In the genomic region with DNA sequence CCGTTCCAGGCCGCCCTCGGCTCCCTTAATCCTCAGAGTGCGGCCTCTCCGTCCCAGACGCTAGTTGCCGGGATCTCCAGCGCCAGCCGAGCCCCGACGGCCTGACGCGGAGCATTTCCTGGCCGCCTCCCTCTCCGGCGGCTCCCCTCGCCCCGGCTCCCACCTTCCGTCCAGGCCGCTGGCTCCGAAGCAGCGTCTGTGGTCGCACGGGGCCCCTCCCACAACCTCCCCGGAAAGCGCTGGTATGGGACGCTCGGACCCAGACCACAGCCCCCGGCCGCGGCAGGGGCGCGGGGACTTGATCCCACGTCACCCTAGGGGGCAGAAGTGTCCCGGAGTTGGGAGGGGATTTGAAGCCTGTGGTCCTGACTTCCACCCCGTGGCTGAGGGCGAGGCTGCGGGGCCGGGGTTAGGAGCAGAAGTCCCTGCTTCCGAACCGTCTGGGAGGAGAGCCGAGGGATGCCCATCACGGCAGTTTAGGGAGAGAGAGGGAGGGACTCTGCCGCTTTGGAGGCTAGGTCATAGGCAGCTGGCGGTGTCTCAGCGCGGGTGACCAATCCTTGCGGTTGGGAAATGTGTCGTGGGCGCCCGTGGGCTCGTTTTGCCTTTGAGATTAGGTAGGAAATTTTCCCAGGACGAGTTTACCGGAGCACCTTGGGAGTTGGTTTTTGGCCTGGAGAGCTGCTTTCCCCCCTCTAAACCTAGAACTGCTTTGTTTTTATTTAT, we compare ENCODE assay signal across 8 cellular contexts. TPM values are rescaled to one million over a fixed set of nuclear protein-coding genes. Genes with fewer than 3 reads are reported as not detected.
DNase-seq lines count a peak whose midpoint lies in the region; ATAC-seq, FAIRE-seq and TF ChIP-seq lines count a peak whose summit lies in the region.
"Not testable (repeated sequence)": the region's sequence is repeated elsewhere in the genome, so short reads cannot be mapped to it uniquely, and the experiment has no call there.

No MANE protein-coding gene starts in this region.

- peak overlapping the region; percentile 96 for H3K27ac Mint-ChIP-seq in Caco-2 (ENCODE audit: unreplicated experiment)
- peak overlapping the region; percentile 64 for H3K27ac Mint-ChIP-seq in activated T-helper 1 cell treated with anti-CD3 and anti-CD28 coated beads, Interleukin-12 subunit alpha, Interleukin-12 subunit beta, Interleukin-2, Interleukin-4 antibody, amounts not matched to agents 30 ng/mL and 10 ng/mL and 1 ng/mL, durations not matched to agents 14 hours and 24 hours and 36 hours

- not testable (repeated sequence) for H3K27me3 ChIP-seq in Caco-2 (replicated peaks; ENCODE audit: control insufficient read depth, insufficient read depth, low read length); fibroblast of lung (ENCODE audit: control insufficient read depth, insufficient read depth, low read length); mucosa of rectum (ENCODE audit: control insufficient read depth in 2 of 2, insufficient read depth in 2 of 2, low read length in 2 of 2)

- CTCF ChIA-PET in Caco-2 (lab: Charles Lee) = not testable (repeated sequence)

- peak overlapping the region; percentile 98 for H3K27ac ChIP-seq in fibroblast of lung (ENCODE audit: insufficient read depth, low read length)
- peak overlapping the region; percentile 98 to 99 for H3K27ac ChIP-seq in mucosa of rectum (ENCODE audit: low read depth in 2 of 2, low read length in 2 of 2)

- not testable (repeated sequence) for H3K36me3 ChIP-seq in Caco-2 (ENCODE audit: control insufficient read depth, insufficient read depth, low read length); fibroblast of lung (ENCODE audit: control insufficient read depth, insufficient read depth, low read length); mucosa of rectum (ENCODE audit: control insufficient read depth in 2 of 2, insufficient read depth in 2 of 2, low read length in 2 of 2)

- H3K9ac ChIP-seq in fibroblast of lung (ENCODE audit: insufficient read depth, low read length) (peak overlapping the region; percentile 99), mucosa of rectum (ENCODE audit: low read depth in 1 of 2, low read length in 2 of 2) (peak overlapping the region; percentile 92)

- not testable (repeated sequence) for H3K4me1 ChIP-seq in Caco-2; fibroblast of lung (ENCODE audit: control insufficient read depth, extremely low read depth, insufficient read depth, low read length); mucosa of rectum (ENCODE audit: control insufficient read depth in 2 of 2, insufficient read depth in 2 of 2, low read length in 2 of 2)

- peaks cover 11% of the 10 kb centered on the region for H3K9me3 Mint-ChIP-seq in Caco-2 (ENCODE audit: unreplicated experiment)
- H3K9me3 Mint-ChIP-seq in activated T-helper 1 cell treated with anti-CD3 and anti-CD28 coated beads, Interleukin-12 subunit alpha, Interleukin-12 subunit beta, Interleukin-2, Interleukin-4 antibody, amounts not matched to agents 30 ng/mL and 10 ng/mL and 1 ng/mL, durations not matched to agents 14 hours and 24 hours and 36 hours = not testable (repeated sequence)

- intact Hi-C loops in Caco-2 (cut with micrococcal nuclease; ENCODE audit: unreplicated experiment) = loop anchor here (5.0 kb wide), 1 partner anchor 184 kb away; no protein-coding TSS in a partner anchor
- intact Hi-C loops in activated T-helper 1 cell treated with anti-CD3 and anti-CD28 coated beads, Interleukin-12 subunit alpha, Interleukin-12 subunit beta, Interleukin-2, Interleukin-4 antibody, amounts not matched to agents 30 ng/mL and 10 ng/mL and 1 ng/mL, durations not matched to agents 14 hours and 24 hours and 36 hours (cut with micrococcal nuclease) = loop anchor here (1.0 to 5.0 kb wide), 10 partner anchors 18 to 759 kb away; partner anchors contain the start of genes GUSB, KCTD7 and SBDS

- FAIRE-seq in RCC 7860 (lab: Jason Lieb, UNC) = not testable (repeated sequence)

- H3K79me2 ChIP-seq in fibroblast of lung (ENCODE audit: control insufficient read depth, insufficient read depth, low read length) = peaks cover 55% of the 10 kb centered on the region

- peak overlapping the region; percentile 39 for H2AFZ ChIP-seq in fibroblast of lung (ENCODE audit: low read length)

- not testable (repeated sequence) for H3K9me3 ChIP-seq in Caco-2; fibroblast of lung (ENCODE audit: control insufficient read depth, insufficient read depth, low read depth, low read length); mucosa of rectum (ENCODE audit: control insufficient read depth in 2 of 2, low read length in 2 of 2)

- H4K20me1 ChIP-seq in fibroblast of lung (ENCODE audit: control insufficient read depth, extremely low read depth, insufficient read depth, low read length) = not testable (repeated sequence)

- H3K36me3 Mint-ChIP-seq in Caco-2 (ENCODE audit: insufficient read depth, unreplicated experiment) = peaks cover 43% of the 10 kb centered on the region
- H3K36me3 Mint-ChIP-seq in activated T-helper 1 cell treated with anti-CD3 and anti-CD28 coated beads, Interleukin-12 subunit alpha, Interleukin-12 subunit beta, Interleukin-2, Interleukin-4 antibody, amounts not matched to agents 30 ng/mL and 10 ng/mL and 1 ng/mL, durations not matched to agents 14 hours and 24 hours and 36 hours (ENCODE audit: low read depth) = not testable (repeated sequence)

- BruUV-seq in Caco-2 (replicated peaks; lab: Mats Ljungman, UMichigan) = TSS peak; percentile 52

- ATAC-seq in GM21390 (IDR thresholded peaks at IDR 0.05; ENCODE audit: unreplicated experiment) = peak; percentile 38
- peak; percentile 26 for ATAC-seq in HG03521 (IDR thresholded peaks at IDR 0.05; ENCODE audit: unreplicated experiment)

- POLR2A ChIA-PET in Caco-2 (lab: Charles Lee) = interaction anchor here (0.9 to 1.6 kb wide), 4 partner anchors 39 to 254 kb away, joined by 4 to 8 read pairs (median 6); partner anchors contain the start of gene SBDS

- H3K4me2 ChIP-seq in fibroblast of lung (ENCODE audit: extremely low read depth, insufficient read depth, low read length) = peak overlapping the region; percentile 68

- TF ChIP-seq CTCF in Caco-2 (IDR thresholded peaks at IDR 0.05; ENCODE audit: insufficient read depth in 1 of 2, low read depth in 1 of 2, low read length in 1 of 2, severe bottlenecking in 1 of 2, unreplicated experiment in 1 of 2) = peak in 1 of 2 experiments; percentile 6
- TF ChIP-seq CTCF in fibroblast of lung (conservative IDR thresholded peaks at IDR 0.05 in 1 of 2, IDR thresholded peaks at IDR 0.05 in 1 of 2; ENCODE audit: low read depth in 1 of 2, low read length in 2 of 2) = not testable (repeated sequence)

- H3K4me3 ChIP-seq in Caco-2 (ENCODE audit: low read depth, low read length) = peak overlapping the region; percentile 100
- peak overlapping the region; percentile 77 to 96 (median 86) for H3K4me3 ChIP-seq in fibroblast of lung (replicated peaks in 1 of 4; ENCODE audit: control extremely low read depth in 1 of 4, insufficient read depth in 1 of 4, low read depth in 3 of 4, low read length in 4 of 4)
- peak overlapping the region; percentile 88 to 89 for H3K4me3 ChIP-seq in mucosa of rectum (ENCODE audit: low read length in 2 of 2)

- peak; percentile 58 to 67 for DNase-seq in Caco-2
- DNase-seq in RCC 7860 (ENCODE audit: low spot score) = peak; percentile 28
- DNase-seq in activated T-helper 1 cell treated with anti-CD3 and anti-CD28 coated beads, Interleukin-12 subunit alpha, Interleukin-12 subunit beta, Interleukin-2, Interleukin-4 antibody, amounts not matched to agents 30 ng/mL and 10 ng/mL and 1 ng/mL, durations not matched to agents 14 hours and 24 hours and 36 hours (ENCODE audit: low spot score) = peak; percentile 41
- DNase-seq in fibroblast of lung (ENCODE audit: low read depth in 2 of 2) = peak; percentile 37 to 50
- DNase-seq in stimulated activated CD8-positive, alpha-beta memory T cell treated with anti-CD3 and anti-CD28 coated beads, Interleukin-15, amount 100 ng/mL, for 48 hours (ENCODE audit: low read depth in 2 of 2) = peak; percentile 18 to 32

- peak overlapping the region; percentile 95 for H3K4me3 Mint-ChIP-seq in Caco-2 (ENCODE audit: unreplicated experiment)
- H3K4me3 Mint-ChIP-seq in activated T-helper 1 cell treated with anti-CD3 and anti-CD28 coated beads, Interleukin-12 subunit alpha, Interleukin-12 subunit beta, Interleukin-2, Interleukin-4 antibody, amounts not matched to agents 30 ng/mL and 10 ng/mL and 1 ng/mL, durations not matched to agents 14 hours and 24 hours and 36 hours = peak overlapping the region; percentile 95

- H3K4me1 Mint-ChIP-seq in Caco-2 (ENCODE audit: low read depth, unreplicated experiment) = not testable (repeated sequence)
- peaks cover 15% of the 10 kb centered on the region for H3K4me1 Mint-ChIP-seq in activated T-helper 1 cell treated with anti-CD3 and anti-CD28 coated beads, Interleukin-12 subunit alpha, Interleukin-12 subunit beta, Interleukin-2, Interleukin-4 antibody, amounts not matched to agents 30 ng/mL and 10 ng/mL and 1 ng/mL, durations not matched to agents 14 hours and 24 hours and 36 hours (ENCODE audit: low read depth)

- not testable (repeated sequence) for H3K27me3 Mint-ChIP-seq in Caco-2 (ENCODE audit: insufficient read depth, unreplicated experiment); activated T-helper 1 cell treated with anti-CD3 and anti-CD28 coated beads, Interleukin-12 subunit alpha, Interleukin-12 subunit beta, Interleukin-2, Interleukin-4 antibody, amounts not matched to agents 30 ng/mL and 10 ng/mL and 1 ng/mL, durations not matched to agents 14 hours and 24 hours and 36 hours (ENCODE audit: insufficient read depth)

RNA-seq across cellular contexts. Expression of gene RABGEF1, which starts 0.6 kb away (rescaled TPM):
- total RNA-seq in Caco-2 (2022) = 20.3 and 21.2 TPM in 2 replicates
- 26.7 and 27.8 TPM in 2 replicates for total RNA-seq in activated T-helper 1 cell treated with anti-CD3 and anti-CD28 coated beads, Interleukin-12 subunit alpha, Interleukin-12 subunit beta, Interleukin-2, Interleukin-4 antibody, amounts not matched to agents 30 ng/mL and 10 ng/mL and 1 ng/mL, durations not matched to agents 14 hours and 24 hours and 36 hours
- 40.1 and 47.9 TPM in 2 replicates for total RNA-seq in fibroblast of lung
- 41.6 and 51.7 TPM in 2 replicates for polyA plus RNA-seq in fibroblast of lung
- polyA plus RNA-seq in fibroblast of lung (2012) = 24.7 and 29.3 TPM in 2 replicates
- polyA minus RNA-seq in fibroblast of lung (ENCODE audit: low replicate concordance) = 56.5 and 84.5 TPM in 2 replicates

Comparison
In these comparisons a context has a peak if more than half of its experiments do, and no peak if none do; other contexts are left out.
1. Peak in every context shown above with its lines: DNase-seq, ATAC-seq, H3K4me3 ChIP-seq and H3K27ac ChIP-seq.